In genomic region chr1:35559317-35559944, GRCh38 we compare ENCODE assay signal across 10 cellular contexts.
DNase-seq lines count a peak whose midpoint lies in the region; ATAC-seq lines count a peak whose summit lies in the region.
"Had no signal": no experiment of that assay in that cellular context is flagged by ENCODE, and none has a peak within 500 bp of the region (broad histone marks: within the 10 kb centered on the region; RNA-seq: fewer than 3 reads in every experiment).

No MANE protein-coding gene starts in this region.

- peaks cover 8% of the 10 kb centered on the region for H3K36me3 Mint-ChIP-seq in stimulated activated naive CD8-positive, alpha-beta T cell treated with anti-CD3 and anti-CD28 coated beads, Interleukin-15, Interleukin-2, amounts not matched to agents 100 ng/mL and 50 ng/mL, for 24 hours (ENCODE audit: low read depth)
- peaks cover 5% of the 10 kb centered on the region for H3K36me3 Mint-ChIP-seq in activated naive CD8-positive, alpha-beta T cell treated with anti-CD3 and anti-CD28 coated beads, Interleukin-2, amount 50 U/mL, for 24 hours (ENCODE audit: low read depth)
- H3K36me3 Mint-ChIP-seq in memory B cell: peaks cover 2% of the 10 kb centered on the region

- no peak for ATAC-seq in stimulated activated naive CD8-positive, alpha-beta T cell treated with anti-CD3 and anti-CD28 coated beads, Interleukin-15, Interleukin-2, amounts not matched to agents 100 U/mL and 50 U/mL, for 24 hours
- no peak for ATAC-seq in activated naive CD8-positive, alpha-beta T cell treated with anti-CD3 and anti-CD28 coated beads, Interleukin-2, amount 50 U/mL, for 24 hours
- ATAC-seq in memory B cell (ENCODE audit: low read depth) (no peak), HG02973 (IDR thresholded peaks at IDR 0.05; ENCODE audit: unreplicated experiment) (no peak), GM21529 (IDR thresholded peaks at IDR 0.05; ENCODE audit: unreplicated experiment) (no peak), GM18511 (IDR thresholded peaks at IDR 0.05; ENCODE audit: unreplicated experiment) (no peak)

- H3K4me3 Mint-ChIP-seq in stimulated activated naive CD8-positive, alpha-beta T cell treated with anti-CD3 and anti-CD28 coated beads, Interleukin-15, Interleukin-2, amounts not matched to agents 100 ng/mL and 50 ng/mL, for 24 hours: peak overlapping the region; percentile 95
- H3K4me3 Mint-ChIP-seq in activated naive CD8-positive, alpha-beta T cell treated with anti-CD3 and anti-CD28 coated beads, Interleukin-2, amount 50 U/mL, for 24 hours: peak overlapping the region; percentile 24
- no peak overlapping the region for H3K4me3 Mint-ChIP-seq in memory B cell

- H3K27me3 Mint-ChIP-seq in stimulated activated naive CD8-positive, alpha-beta T cell treated with anti-CD3 and anti-CD28 coated beads, Interleukin-15, Interleukin-2, amounts not matched to agents 100 ng/mL and 50 ng/mL, for 24 hours: no peaks in the 10 kb centered on the region
- no peaks in the 10 kb centered on the region for H3K27me3 Mint-ChIP-seq in activated naive CD8-positive, alpha-beta T cell treated with anti-CD3 and anti-CD28 coated beads, Interleukin-2, amount 50 U/mL, for 24 hours
- H3K27me3 Mint-ChIP-seq in memory B cell: no peaks in the 10 kb centered on the region

- H3K27ac Mint-ChIP-seq in stimulated activated naive CD8-positive, alpha-beta T cell treated with anti-CD3 and anti-CD28 coated beads, Interleukin-15, Interleukin-2, amounts not matched to agents 100 ng/mL and 50 ng/mL, for 24 hours: peak overlapping the region; percentile 49
- peak overlapping the region; percentile 25 for H3K27ac Mint-ChIP-seq in activated naive CD8-positive, alpha-beta T cell treated with anti-CD3 and anti-CD28 coated beads, Interleukin-2, amount 50 U/mL, for 24 hours
- H3K27ac Mint-ChIP-seq in memory B cell: peak overlapping the region; percentile 52

- H3K4me1 Mint-ChIP-seq in stimulated activated naive CD8-positive, alpha-beta T cell treated with anti-CD3 and anti-CD28 coated beads, Interleukin-15, Interleukin-2, amounts not matched to agents 100 ng/mL and 50 ng/mL, for 24 hours (ENCODE audit: low read depth): peaks cover 44% of the 10 kb centered on the region
- peaks cover 48% of the 10 kb centered on the region for H3K4me1 Mint-ChIP-seq in activated naive CD8-positive, alpha-beta T cell treated with anti-CD3 and anti-CD28 coated beads, Interleukin-2, amount 50 U/mL, for 24 hours
- peaks cover 40% of the 10 kb centered on the region for H3K4me1 Mint-ChIP-seq in memory B cell

- no peaks in the 10 kb centered on the region for H3K9me3 Mint-ChIP-seq in stimulated activated naive CD8-positive, alpha-beta T cell treated with anti-CD3 and anti-CD28 coated beads, Interleukin-15, Interleukin-2, amounts not matched to agents 100 ng/mL and 50 ng/mL, for 24 hours
- no peaks in the 10 kb centered on the region for H3K9me3 Mint-ChIP-seq in activated naive CD8-positive, alpha-beta T cell treated with anti-CD3 and anti-CD28 coated beads, Interleukin-2, amount 50 U/mL, for 24 hours
- H3K9me3 Mint-ChIP-seq in memory B cell: no peaks in the 10 kb centered on the region

- DNase-seq in stimulated activated naive CD8-positive, alpha-beta T cell treated with anti-CD3 and anti-CD28 coated beads, Interleukin-15, Interleukin-2, amounts not matched to agents 100 U/mL and 50 U/mL, for 24 hours: no peak
- DNase-seq in activated naive CD8-positive, alpha-beta T cell treated with anti-CD3 and anti-CD28 coated beads, Interleukin-2, amount 50 U/mL, for 24 hours: no peak
- no peak for DNase-seq in memory B cell (ENCODE audit: low spot score in 2 of 2)
- no peak for DNase-seq in stimulated activated CD4-positive, alpha-beta T cell treated with anti-CD3 and anti-CD28 coated beads, Interleukin-1b, Interleukin-23, amount 100 ng/mL, for 48 hours
- DNase-seq: NCI-H2029, T1000 had no signal
